ENCODE assay signal across 1 cellular context in genomic region chr10:28120043-28120749, GRCh38.
A peak's percentile ranks its signal among the peaks of the same experiment; 100 is the strongest.
TF ChIP-seq lines count a peak whose summit lies in the region.

No MANE protein-coding gene starts in this region.

TF ChIP-seq in liver, 16 proteins besides CTCF, POLR2A, EP300 and RAD21 (continued from another document):
- no peak for TF ChIP-seq REST (IDR thresholded peaks at IDR 0.05)
- TF ChIP-seq JUND (IDR thresholded peaks at IDR 0.05), result peak; percentile 36 to 68
- TF ChIP-seq HNF4A (conservative IDR thresholded peaks at IDR 0.05), result peak; percentile 47 to 75
- peak; percentile 76 for TF ChIP-seq SP1 (IDR thresholded peaks at IDR 0.05)
- peak; percentile 79 for TF ChIP-seq NR2F2 (IDR thresholded peaks at IDR 0.05)
- TF ChIP-seq GABPA (IDR thresholded peaks at IDR 0.05 in 1 of 2, conservative IDR thresholded peaks at IDR 0.05 in 1 of 2), result no peak
